In genomic region chr17:38617967-38618760, GRCh38 we compare ENCODE assay signal across 1 cellular context.
TF ChIP-seq lines count a peak whose summit lies in the region.

No MANE protein-coding gene starts in this region.

TF ChIP-seq in HepG2, 621 proteins besides CTCF, POLR2A, EP300 and RAD21 (continued from another document and continues in another):
- TF ChIP-seq, protein P1, sequence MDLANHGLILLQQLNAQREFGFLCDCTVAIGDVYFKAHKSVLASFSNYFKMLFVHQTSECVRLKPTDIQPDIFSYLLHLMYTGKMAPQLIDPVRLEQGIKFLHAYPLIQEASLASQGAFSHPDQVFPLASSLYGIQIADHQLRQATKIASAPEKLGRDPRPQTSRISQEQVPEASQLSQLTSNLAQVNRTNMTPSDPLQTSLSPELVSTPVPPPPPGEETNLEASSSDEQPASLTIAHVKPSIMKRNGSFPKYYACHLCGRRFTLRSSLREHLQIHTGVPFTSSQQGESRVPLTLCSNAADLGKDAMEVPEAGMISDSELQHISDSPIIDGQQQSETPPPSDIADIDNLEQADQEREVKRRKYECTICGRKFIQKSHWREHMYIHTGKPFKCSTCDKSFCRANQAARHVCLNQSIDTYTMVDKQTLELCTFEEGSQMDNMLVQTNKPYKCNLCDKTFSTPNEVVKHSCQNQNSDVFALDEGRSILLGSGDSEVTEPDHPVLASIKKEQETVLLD (CRISPR knock-in tag; IDR thresholded peaks at IDR 0.05; ENCODE audit: low read depth): no peak
- TF ChIP-seq CCAR2 (optimal IDR thresholded peaks at IDR 0.05; ENCODE audit: low read depth, low read length) (no peak), PAF1 (CRISPR knock-in tag; IDR thresholded peaks at IDR 0.05) (no peak), ATRX (CRISPR knock-in tag; IDR thresholded peaks at IDR 0.05; ENCODE audit: borderline replicate concordance) (no peak), AKNA (CRISPR knock-in tag; IDR thresholded peaks at IDR 0.05; ENCODE audit: borderline replicate concordance) (no peak), SMC3 (IDR thresholded peaks at IDR 0.05; ENCODE audit: low read length) (no peak), CBX2 (IDR thresholded peaks at IDR 0.05; ENCODE audit: low read depth, low read length) (no peak), CBX2 (CRISPR knock-in tag; IDR thresholded peaks at IDR 0.05; ENCODE audit: low read depth) (no peak), ERF (CRISPR knock-in tag; IDR thresholded peaks at IDR 0.05) (peak; percentile 87), PRDM4 (CRISPR knock-in tag; IDR thresholded peaks at IDR 0.05; ENCODE audit: borderline replicate concordance) (no peak), SOX6 (IDR thresholded peaks at IDR 0.05) (no peak), SOX6 (CRISPR knock-in tag; IDR thresholded peaks at IDR 0.05) (peak; percentile 90), MAFK (conservative IDR thresholded peaks at IDR 0.05 in 1 of 2, IDR thresholded peaks at IDR 0.05 in 1 of 2; ENCODE audit: low read length in 2 of 2) (no peak), U2AF1 (optimal IDR thresholded peaks at IDR 0.05; ENCODE audit: low read depth, low read length) (no peak), SPEN (CRISPR knock-in tag; IDR thresholded peaks at IDR 0.05; ENCODE audit: low read depth) (peak; percentile 74; the same call in 1 of the 2 replicates), MXD1 (CRISPR knock-in tag; IDR thresholded peaks at IDR 0.05) (peak; percentile 44; the same call in 1 of the 2 replicates), KAT7 (CRISPR knock-in tag; IDR thresholded peaks at IDR 0.05; ENCODE audit: borderline replicate concordance) (no peak), IRF2 (CRISPR knock-in tag; IDR thresholded peaks at IDR 0.05) (peak; percentile 70; the same call in 1 of the 2 replicates), XRCC5 (optimal IDR thresholded peaks at IDR 0.05; ENCODE audit: low read length) (no peak), FOXO1 (CRISPR knock-in tag; IDR thresholded peaks at IDR 0.05) (peak; percentile 88; the same call in 1 of the 2 replicates), ZNF510 (CRISPR knock-in tag; IDR thresholded peaks at IDR 0.05; ENCODE audit: low read depth) (peak; percentile 67; the same call in 1 of the 2 replicates), BCLAF1 (IDR thresholded peaks at IDR 0.05) (no peak), ZC3H13 (CRISPR knock-in tag; IDR thresholded peaks at IDR 0.05) (no peak), ZNF800 (CRISPR knock-in tag; IDR thresholded peaks at IDR 0.05) (no peak), ZNF558 (CRISPR knock-in tag; IDR thresholded peaks at IDR 0.05; ENCODE audit: borderline replicate concordance) (no peak), TAF15 (IDR thresholded peaks at IDR 0.05; ENCODE audit: low read depth, low read length, poor library complexity, severe bottlenecking) (no peak), MTA1 (CRISPR knock-in tag; IDR thresholded peaks at IDR 0.05; ENCODE audit: borderline replicate concordance) (peak; percentile 58; the same call in 1 of the 2 replicates), MED1 (CRISPR knock-in tag; IDR thresholded peaks at IDR 0.05) (peak; percentile 99), ZKSCAN8 (CRISPR knock-in tag; IDR thresholded peaks at IDR 0.05; ENCODE audit: borderline replicate concordance) (0 out of 2 replicates have a peak, but pooled peaks have one; percentile 17), ZNF547 (CRISPR knock-in tag; IDR thresholded peaks at IDR 0.05) (no peak), ZNF563 (CRISPR knock-in tag; IDR thresholded peaks at IDR 0.05) (no peak)
- TF ChIP-seq, protein P2, sequence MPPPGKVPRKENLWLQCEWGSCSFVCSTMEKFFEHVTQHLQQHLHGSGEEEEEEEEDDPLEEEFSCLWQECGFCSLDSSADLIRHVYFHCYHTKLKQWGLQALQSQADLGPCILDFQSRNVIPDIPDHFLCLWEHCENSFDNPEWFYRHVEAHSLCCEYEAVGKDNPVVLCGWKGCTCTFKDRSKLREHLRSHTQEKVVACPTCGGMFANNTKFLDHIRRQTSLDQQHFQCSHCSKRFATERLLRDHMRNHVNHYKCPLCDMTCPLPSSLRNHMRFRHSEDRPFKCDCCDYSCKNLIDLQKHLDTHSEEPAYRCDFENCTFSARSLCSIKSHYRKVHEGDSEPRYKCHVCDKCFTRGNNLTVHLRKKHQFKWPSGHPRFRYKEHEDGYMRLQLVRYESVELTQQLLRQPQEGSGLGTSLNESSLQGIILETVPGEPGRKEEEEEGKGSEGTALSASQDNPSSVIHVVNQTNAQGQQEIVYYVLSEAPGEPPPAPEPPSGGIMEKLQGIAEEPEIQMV (CRISPR knock-in tag; IDR thresholded peaks at IDR 0.05; ENCODE audit: low read depth): 0 out of 2 replicates have a peak, but pooled peaks have one; percentile 36
- TF ChIP-seq, protein P3, sequence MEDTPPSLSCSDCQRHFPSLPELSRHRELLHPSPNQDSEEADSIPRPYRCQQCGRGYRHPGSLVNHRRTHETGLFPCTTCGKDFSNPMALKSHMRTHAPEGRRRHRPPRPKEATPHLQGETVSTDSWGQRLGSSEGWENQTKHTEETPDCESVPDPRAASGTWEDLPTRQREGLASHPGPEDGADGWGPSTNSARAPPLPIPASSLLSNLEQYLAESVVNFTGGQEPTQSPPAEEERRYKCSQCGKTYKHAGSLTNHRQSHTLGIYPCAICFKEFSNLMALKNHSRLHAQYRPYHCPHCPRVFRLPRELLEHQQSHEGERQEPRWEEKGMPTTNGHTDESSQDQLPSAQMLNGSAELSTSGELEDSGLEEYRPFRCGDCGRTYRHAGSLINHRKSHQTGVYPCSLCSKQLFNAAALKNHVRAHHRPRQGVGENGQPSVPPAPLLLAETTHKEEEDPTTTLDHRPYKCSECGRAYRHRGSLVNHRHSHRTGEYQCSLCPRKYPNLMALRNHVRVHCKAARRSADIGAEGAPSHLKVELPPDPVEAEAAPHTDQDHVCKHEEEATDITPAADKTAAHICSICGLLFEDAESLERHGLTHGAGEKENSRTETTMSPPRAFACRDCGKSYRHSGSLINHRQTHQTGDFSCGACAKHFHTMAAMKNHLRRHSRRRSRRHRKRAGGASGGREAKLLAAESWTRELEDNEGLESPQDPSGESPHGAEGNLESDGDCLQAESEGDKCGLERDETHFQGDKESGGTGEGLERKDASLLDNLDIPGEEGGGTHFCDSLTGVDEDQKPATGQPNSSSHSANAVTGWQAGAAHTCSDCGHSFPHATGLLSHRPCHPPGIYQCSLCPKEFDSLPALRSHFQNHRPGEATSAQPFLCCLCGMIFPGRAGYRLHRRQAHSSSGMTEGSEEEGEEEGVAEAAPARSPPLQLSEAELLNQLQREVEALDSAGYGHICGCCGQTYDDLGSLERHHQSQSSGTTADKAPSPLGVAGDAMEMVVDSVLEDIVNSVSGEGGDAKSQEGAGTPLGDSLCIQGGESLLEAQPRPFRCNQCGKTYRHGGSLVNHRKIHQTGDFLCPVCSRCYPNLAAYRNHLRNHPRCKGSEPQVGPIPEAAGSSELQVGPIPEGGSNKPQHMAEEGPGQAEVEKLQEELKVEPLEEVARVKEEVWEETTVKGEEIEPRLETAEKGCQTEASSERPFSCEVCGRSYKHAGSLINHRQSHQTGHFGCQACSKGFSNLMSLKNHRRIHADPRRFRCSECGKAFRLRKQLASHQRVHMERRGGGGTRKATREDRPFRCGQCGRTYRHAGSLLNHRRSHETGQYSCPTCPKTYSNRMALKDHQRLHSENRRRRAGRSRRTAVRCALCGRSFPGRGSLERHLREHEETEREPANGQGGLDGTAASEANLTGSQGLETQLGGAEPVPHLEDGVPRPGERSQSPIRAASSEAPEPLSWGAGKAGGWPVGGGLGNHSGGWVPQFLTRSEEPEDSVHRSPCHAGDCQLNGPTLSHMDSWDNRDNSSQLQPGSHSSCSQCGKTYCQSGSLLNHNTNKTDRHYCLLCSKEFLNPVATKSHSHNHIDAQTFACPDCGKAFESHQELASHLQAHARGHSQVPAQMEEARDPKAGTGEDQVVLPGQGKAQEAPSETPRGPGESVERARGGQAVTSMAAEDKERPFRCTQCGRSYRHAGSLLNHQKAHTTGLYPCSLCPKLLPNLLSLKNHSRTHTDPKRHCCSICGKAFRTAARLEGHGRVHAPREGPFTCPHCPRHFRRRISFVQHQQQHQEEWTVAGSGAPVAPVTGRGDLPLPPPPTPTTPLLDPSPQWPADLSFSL (CRISPR knock-in tag; IDR thresholded peaks at IDR 0.05): no peak
- TF ChIP-seq, protein P4, sequence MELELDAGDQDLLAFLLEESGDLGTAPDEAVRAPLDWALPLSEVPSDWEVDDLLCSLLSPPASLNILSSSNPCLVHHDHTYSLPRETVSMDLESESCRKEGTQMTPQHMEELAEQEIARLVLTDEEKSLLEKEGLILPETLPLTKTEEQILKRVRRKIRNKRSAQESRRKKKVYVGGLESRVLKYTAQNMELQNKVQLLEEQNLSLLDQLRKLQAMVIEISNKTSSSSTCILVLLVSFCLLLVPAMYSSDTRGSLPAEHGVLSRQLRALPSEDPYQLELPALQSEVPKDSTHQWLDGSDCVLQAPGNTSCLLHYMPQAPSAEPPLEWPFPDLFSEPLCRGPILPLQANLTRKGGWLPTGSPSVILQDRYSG (CRISPR knock-in tag; IDR thresholded peaks at IDR 0.05): no peak
